Comparison of ENCODE assay signal across 28 cellular contexts in genomic region chr16:84226026-84226425, GRCh38. TPM values are rescaled to one million over a fixed set of nuclear protein-coding genes. Genes with fewer than 3 reads are reported as not detected.
"Had no signal": no experiment of that assay in that cellular context is flagged by ENCODE, and none has a peak within 500 bp of the region (broad histone marks: within the 10 kb centered on the region; RNA-seq: fewer than 3 reads in every experiment).

No MANE protein-coding gene starts in this region.

- H3K4me3 Mint-ChIP-seq: activated B cell treated with CpG ODN at 0.5 μM for 24 hours; activated CD4-positive, alpha-beta T cell treated with anti-CD3 and anti-CD28 coated beads for 36 hours; activated naive CD8-positive, alpha-beta T cell treated with anti-CD3 and anti-CD28 coated beads for 36 hours; brain; memory B cell; natural killer cell treated with Interleukin-12 subunit alpha and Interleukin-12 subunit beta and Interleukin-15 and Interleukin-18, amount 100 ng/mL, for 72 hours; stimulated activated effector memory CD8-positive, alpha-beta T cell treated with anti-CD3 and anti-CD28 coated beads, Interleukin-12 subunit alpha, Interleukin-12 subunit beta, amount 100 ng/mL, for 72 hours; stimulated activated naive CD8-positive, alpha-beta T cell treated with anti-CD3 and anti-CD28 coated beads, Interleukin-15, amount 100 ng/mL, for 72 hours; T-helper 1 cell treated with Interleukin-12 subunit alpha and Interleukin-12 subunit beta and Interleukin-4 antibody, amounts not matched to agents 30 μg/mL and 1 μg/mL, for 36 hours had no signal

- H3K4me3 ChIP-seq: gastrocnemius medialis, right lobe of liver, tibial artery had no signal

- DNase-seq: activated B cell treated with CpG ODN at 0.5 μM for 24 hours; activated CD4-positive, alpha-beta T cell treated with anti-CD3 and anti-CD28 coated beads for 36 hours; activated CD4-positive, alpha-beta T cell treated with anti-CD3 and anti-CD28 coated beads, Interleukin-2, amount 50 U/mL, for 48 hours; activated naive CD4-positive, alpha-beta T cell treated with Interleukin-2 at 50 U/mL for 16 hours; activated naive CD8-positive, alpha-beta T cell treated with anti-CD3 and anti-CD28 coated beads for 36 hours; activated T-cell treated with anti-CD3 and anti-CD28 coated beads, Interleukin-2, amount 50 U/mL, for 48 hours; caudate nucleus; dermis blood vessel endothelial cell; effector CD8-positive, alpha-beta T cell; gastrocnemius medialis; hippocampal formation; left cardiac atrium; nucleus accumbens; right lobe of liver; small intestine; stimulated activated CD4-positive, alpha-beta T cell treated with anti-CD3 and anti-CD28 coated beads, Interleukin-2, amount 100 ng/mL, for 24 hours; stimulated activated naive CD8-positive, alpha-beta T cell treated with anti-CD3 and anti-CD28 coated beads, Interleukin-15, amount 100 ng/mL, for 72 hours; T1000; tibial artery had no signal

- H3K9me3 Mint-ChIP-seq: activated B cell treated with CpG ODN at 0.5 μM for 24 hours; activated naive CD8-positive, alpha-beta T cell treated with anti-CD3 and anti-CD28 coated beads for 36 hours; memory B cell; natural killer cell treated with Interleukin-12 subunit alpha and Interleukin-12 subunit beta and Interleukin-15 and Interleukin-18, amount 100 ng/mL, for 72 hours; stimulated activated effector memory CD8-positive, alpha-beta T cell treated with anti-CD3 and anti-CD28 coated beads, Interleukin-12 subunit alpha, Interleukin-12 subunit beta, amount 100 ng/mL, for 72 hours; stimulated activated naive CD8-positive, alpha-beta T cell treated with anti-CD3 and anti-CD28 coated beads, Interleukin-15, amount 100 ng/mL, for 72 hours; T-helper 1 cell treated with Interleukin-12 subunit alpha and Interleukin-12 subunit beta and Interleukin-4 antibody, amounts not matched to agents 30 μg/mL and 1 μg/mL, for 36 hours had no signal

- FAIRE-seq: islet of Langerhans, small intestine had no signal

- H3K36me3 ChIP-seq: gastrocnemius medialis, right lobe of liver, tibial artery had no signal

- H3K27me3 ChIP-seq: gastrocnemius medialis, right lobe of liver had no signal

- H3K4me1 Mint-ChIP-seq: activated B cell treated with CpG ODN at 0.5 μM for 24 hours; activated CD4-positive, alpha-beta T cell treated with anti-CD3 and anti-CD28 coated beads for 36 hours; activated naive CD8-positive, alpha-beta T cell treated with anti-CD3 and anti-CD28 coated beads for 36 hours; memory B cell; stimulated activated effector memory CD8-positive, alpha-beta T cell treated with anti-CD3 and anti-CD28 coated beads, Interleukin-12 subunit alpha, Interleukin-12 subunit beta, amount 100 ng/mL, for 72 hours; stimulated activated naive CD8-positive, alpha-beta T cell treated with anti-CD3 and anti-CD28 coated beads, Interleukin-15, amount 100 ng/mL, for 72 hours had no signal

- H3K9me3 ChIP-seq: gastrocnemius medialis, right lobe of liver, tibial artery had no signal

- H3K27ac Mint-ChIP-seq: activated B cell treated with CpG ODN at 0.5 μM for 24 hours; activated CD4-positive, alpha-beta T cell treated with anti-CD3 and anti-CD28 coated beads for 36 hours; activated naive CD8-positive, alpha-beta T cell treated with anti-CD3 and anti-CD28 coated beads for 36 hours; memory B cell; stimulated activated effector memory CD8-positive, alpha-beta T cell treated with anti-CD3 and anti-CD28 coated beads, Interleukin-12 subunit alpha, Interleukin-12 subunit beta, amount 100 ng/mL, for 72 hours; T-helper 1 cell treated with Interleukin-12 subunit alpha and Interleukin-12 subunit beta and Interleukin-4 antibody, amounts not matched to agents 30 μg/mL and 1 μg/mL, for 36 hours had no signal

- H3K36me3 Mint-ChIP-seq: activated naive CD8-positive, alpha-beta T cell treated with anti-CD3 and anti-CD28 coated beads for 36 hours; brain; memory B cell; natural killer cell treated with Interleukin-12 subunit alpha and Interleukin-12 subunit beta and Interleukin-15 and Interleukin-18, amount 100 ng/mL, for 72 hours; stimulated activated effector memory CD8-positive, alpha-beta T cell treated with anti-CD3 and anti-CD28 coated beads, Interleukin-12 subunit alpha, Interleukin-12 subunit beta, amount 100 ng/mL, for 72 hours had no signal

- H3K27ac ChIP-seq: gastrocnemius medialis, right lobe of liver, tibial artery had no signal

- H3K4me1 ChIP-seq: right lobe of liver had no signal

RNA-seq across cellular contexts. Expression of gene KCNG4, which starts 13.8 kb away (rescaled TPM):
- total RNA-seq: activated B cell treated with CpG ODN at 0.5 μM for 24 hours; activated CD4-positive, alpha-beta T cell treated with anti-CD3 and anti-CD28 coated beads for 36 hours; activated naive CD8-positive, alpha-beta T cell treated with anti-CD3 and anti-CD28 coated beads for 36 hours; dermis blood vessel endothelial cell; gastrocnemius medialis; left cardiac atrium; liver; natural killer cell treated with Interleukin-12 subunit alpha and Interleukin-12 subunit beta and Interleukin-15 and Interleukin-18, amount 100 ng/mL, for 72 hours; right lobe of liver; urinary bladder had no signal
- polyA plus RNA-seq: esophagus, liver, small intestine, urinary bladder had no signal

RNA-seq across cellular contexts. Expression of gene ADAD2, which starts 35.1 kb away (rescaled TPM):
- total RNA-seq: activated B cell treated with CpG ODN at 0.5 μM for 24 hours; dermis blood vessel endothelial cell; gastrocnemius medialis; natural killer cell treated with Interleukin-12 subunit alpha and Interleukin-12 subunit beta and Interleukin-15 and Interleukin-18, amount 100 ng/mL, for 72 hours had no signal
